17 cellular contexts compared by ENCODE assay signal in the genomic region with DNA sequence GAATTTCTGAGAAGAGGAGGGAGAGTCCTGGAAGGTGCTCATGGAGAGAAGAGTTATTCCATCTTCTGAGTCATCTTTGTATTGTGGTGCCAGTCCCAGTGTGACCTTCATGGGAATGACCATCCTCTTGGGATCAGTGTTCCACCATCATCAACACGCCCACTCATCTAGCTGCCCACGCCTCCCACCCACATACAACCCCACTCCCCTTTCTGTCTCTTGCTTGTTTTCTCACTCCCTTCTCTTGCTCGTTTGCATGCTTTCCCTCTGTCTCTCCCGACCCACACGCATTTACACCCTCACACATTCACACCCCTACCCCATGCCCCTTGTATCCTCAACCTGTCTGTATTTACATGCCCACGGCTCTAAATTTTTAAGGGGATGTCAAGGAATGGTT.
"Had no signal": no experiment of that assay in that cellular context is flagged by ENCODE, and none has a peak within 500 bp of the region (broad histone marks: within the 10 kb centered on the region; RNA-seq: fewer than 3 reads in every experiment).

No MANE protein-coding gene starts in this region.

- H3K9me3 Mint-ChIP-seq: activated naive CD4-positive, alpha-beta T cell treated with anti-CD3 and anti-CD28 coated beads, Interleukin-2, amount 50 U/mL, for 72 hours; activated T-helper 1 cell treated with anti-CD3 and anti-CD28 coated beads, Interleukin-12 subunit alpha, Interleukin-12 subunit beta, Interleukin-2, Interleukin-4 antibody, amounts not matched to agents 30 ng/mL and 10 ng/mL and 1 ng/mL, durations not matched to agents 14 hours and 24 hours and 36 hours; mesothelial cell of epicardium; nephron progenitor cell had no signal

- H3K27ac ChIP-seq: vagina, VCaP had no signal

- ATAC-seq: activated naive CD4-positive, alpha-beta T cell treated with anti-CD3 and anti-CD28 coated beads, Interleukin-2, amount 50 U/mL, for 72 hours; T-helper 17 cell had no signal

- H3K27ac Mint-ChIP-seq: mesothelial cell of epicardium, nephron progenitor cell, T-helper 17 cell had no signal

- H3K27me3 Mint-ChIP-seq: T-helper 17 cell had no signal

- H3K4me3 ChIP-seq: tibial nerve, vagina had no signal

- H3K9me3 ChIP-seq: tibial nerve, vagina had no signal

- H3K4me3 Mint-ChIP-seq: activated T-helper 1 cell treated with anti-CD3 and anti-CD28 coated beads, Interleukin-12 subunit alpha, Interleukin-12 subunit beta, Interleukin-2, Interleukin-4 antibody, amounts not matched to agents 30 ng/mL and 10 ng/mL and 1 ng/mL, durations not matched to agents 14 hours and 24 hours and 36 hours; mesothelial cell of epicardium; nephron progenitor cell; T-helper 17 cell had no signal

- H3K36me3 Mint-ChIP-seq: mesothelial cell of epicardium had no signal

- DNase-seq: activated CD4-positive, alpha-beta T cell treated with anti-CD3 and anti-CD28 coated beads, Interleukin-2, amount 50 U/mL, for 1 hour; activated CD4-positive, CD25-positive, alpha-beta regulatory T cell treated with anti-CD3 and anti-CD28 coated beads, Interleukin-2, amount 50 U/mL, for 72 hours; activated gamma-delta T cell treated with Interleukin-2 at 50 U/mL for 16 hours; activated T-cell treated with anti-CD3 and anti-CD28 coated beads for 4 hours; amniotic stem cell; foreskin fibroblast; nephron progenitor cell; nucleus accumbens; stimulated activated CD4-positive, alpha-beta T cell treated with anti-CD3 and anti-CD28 coated beads, Interleukin-2, amount 100 ng/mL, for 24 hours; stimulated activated naive CD8-positive, alpha-beta T cell treated with anti-CD3 and anti-CD28 coated beads, Interleukin-15, Interleukin-2, amounts not matched to agents 100 U/mL and 50 U/mL, for 24 hours; T-helper 17 cell had no signal

- H3K27me3 ChIP-seq: tibial nerve, vagina had no signal

- H3K36me3 ChIP-seq: vagina had no signal
